1 cellular context compared by ENCODE assay signal in genomic region chr11:288328-289144, GRCh38.
TF ChIP-seq lines count a peak whose summit lies in the region.

PGGHG (plus strand) TSS chr11:289126; CDS start chr11:289817, 691 bp downstream.

TF ChIP-seq in HepG2, 621 proteins besides CTCF, POLR2A, EP300 and RAD21 (continued from another document):
- no peak for TF ChIP-seq ZHX2 (IDR thresholded peaks at IDR 0.05; ENCODE audit: low read depth)
- no peak for TF ChIP-seq ZHX2 (CRISPR knock-in tag; IDR thresholded peaks at IDR 0.05; ENCODE audit: borderline replicate concordance)
- TF ChIP-seq FLYWCH1 (CRISPR knock-in tag; IDR thresholded peaks at IDR 0.05) = no peak
- no peak for TF ChIP-seq ZNF569 (CRISPR knock-in tag; IDR thresholded peaks at IDR 0.05; ENCODE audit: borderline replicate concordance)
- no peak for TF ChIP-seq POGZ (CRISPR knock-in tag; IDR thresholded peaks at IDR 0.05)
- TF ChIP-seq ZNF337 (CRISPR knock-in tag; IDR thresholded peaks at IDR 0.05; ENCODE audit: borderline replicate concordance, low read depth) = no peak
- TF ChIP-seq FOXO4 (CRISPR knock-in tag; conservative IDR thresholded peaks at IDR 0.05) = no peak
- no peak for TF ChIP-seq ZNF124 (CRISPR knock-in tag; IDR thresholded peaks at IDR 0.05)
- TF ChIP-seq ZNF235 (CRISPR knock-in tag; IDR thresholded peaks at IDR 0.05; ENCODE audit: borderline replicate concordance) = no peak
- TF ChIP-seq ZFP36L1 (CRISPR knock-in tag; IDR thresholded peaks at IDR 0.05) = 0 out of 2 replicates have a peak, but pooled peaks have one; percentile 24
